1 cellular context compared by ENCODE assay signal in the genomic region with DNA sequence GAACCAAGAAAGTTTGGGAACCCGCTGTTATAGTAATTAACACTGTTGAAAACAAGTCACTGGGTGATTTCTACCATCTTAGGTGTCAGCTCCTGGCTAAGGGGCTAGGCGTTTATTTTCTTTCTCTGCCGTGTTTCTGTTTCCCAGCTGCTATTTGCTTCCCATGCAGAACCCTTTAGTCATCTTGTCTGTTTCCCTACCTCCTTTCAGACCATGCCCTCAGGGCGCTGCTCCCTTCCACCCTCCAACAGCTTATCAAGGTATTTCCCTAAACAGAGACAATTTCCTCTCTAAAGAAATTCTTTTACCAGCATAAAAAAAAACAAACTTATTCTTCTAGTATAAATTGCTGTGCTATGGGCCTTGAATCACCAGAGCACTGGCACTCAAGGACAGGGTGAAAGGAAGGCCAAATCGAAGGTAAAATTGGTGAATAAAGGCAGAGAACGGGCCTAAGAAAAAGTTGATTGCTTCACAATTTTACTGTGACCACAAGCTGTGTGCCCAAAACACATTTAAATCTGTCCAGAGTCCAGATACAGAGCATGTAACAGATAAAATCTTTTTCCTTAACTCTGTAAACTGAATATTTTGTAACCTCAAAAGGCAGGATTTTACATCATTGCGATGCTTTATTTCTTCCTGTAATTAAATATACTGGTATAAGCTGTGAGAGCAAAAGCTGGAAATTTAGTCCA.
TF ChIP-seq lines count a peak whose summit lies in the region.

No MANE protein-coding gene starts in this region.

TF ChIP-seq in WTC11, 78 proteins besides CTCF, POLR2A, EP300 and RAD21 (continued from another document):
- no peak for TF ChIP-seq ZNF532 (CRISPR knock-in tag; IDR thresholded peaks at IDR 0.05; ENCODE audit: borderline replicate concordance)
- no peak for TF ChIP-seq ELF4 (CRISPR knock-in tag; IDR thresholded peaks at IDR 0.05; ENCODE audit: low read depth)
- no peak for TF ChIP-seq ARID4B (CRISPR knock-in tag; IDR thresholded peaks at IDR 0.05; ENCODE audit: borderline replicate concordance)
- no peak for TF ChIP-seq NR3C1 (CRISPR knock-in tag; conservative IDR thresholded peaks at IDR 0.05; ENCODE audit: low read depth)
- TF ChIP-seq ATF1 (CRISPR knock-in tag; IDR thresholded peaks at IDR 0.05): no peak
- no peak for TF ChIP-seq RELA (CRISPR knock-in tag; IDR thresholded peaks at IDR 0.05; ENCODE audit: borderline replicate concordance)
- no peak for TF ChIP-seq NR2C2 (CRISPR knock-in tag; IDR thresholded peaks at IDR 0.05)
- TF ChIP-seq NFE2L1 (CRISPR knock-in tag; IDR thresholded peaks at IDR 0.05): no peak
